ENCODE assay signal across 8 cellular contexts in genomic region chr19:44003461-44004134, GRCh38. TPM values are rescaled to one million over a fixed set of nuclear protein-coding genes. Genes with fewer than 3 reads are reported as not detected.
DNase-seq lines count a peak whose midpoint lies in the region; ATAC-seq and TF ChIP-seq lines count a peak whose summit lies in the region.

No MANE protein-coding gene starts in this region.

- ATAC-seq in GM18508 (IDR thresholded peaks at IDR 0.05; ENCODE audit: insufficient read depth, unreplicated experiment) (peak; percentile 18), HG02588 (IDR thresholded peaks at IDR 0.05; ENCODE audit: unreplicated experiment) (no peak)

- peaks cover 28% of the 10 kb centered on the region for H3K36me3 Mint-ChIP-seq in osteocyte (ENCODE audit: unreplicated experiment)

- peak overlapping the region; percentile 93 for H3K4me3 ChIP-seq in WI38 (ENCODE audit: low read depth, low read length)

- peak overlapping the region; percentile 97 for H3K27ac Mint-ChIP-seq in osteocyte (ENCODE audit: unreplicated experiment)

- peaks cover 18% of the 10 kb centered on the region for H3K4me1 Mint-ChIP-seq in osteocyte (ENCODE audit: unreplicated experiment)

- H3K27me3 Mint-ChIP-seq in osteocyte (ENCODE audit: unreplicated experiment), result no peaks in the 10 kb centered on the region

- peak overlapping the region; percentile 99 for H3K4me3 Mint-ChIP-seq in osteocyte (ENCODE audit: unreplicated experiment)

- TF ChIP-seq CTCF in WI38 (IDR thresholded peaks at IDR 0.05; ENCODE audit: low read depth, low read length) (no peak), osteocyte (IDR thresholded peaks at IDR 0.05) (no peak)

- peak; percentile 7 for DNase-seq in AG08396 (ENCODE audit: low spot score)
- DNase-seq in HT1080 (ENCODE audit: low read depth), result peak; percentile 18
- DNase-seq in foreskin melanocyte, result peak; percentile 5
- DNase-seq in osteocyte (ENCODE audit: extremely low spot score, unreplicated experiment), result no peak
- no peak for DNase-seq in NCI-H1930 (lab: John Stamatoyannopoulos, UW)

- H3K9me3 Mint-ChIP-seq in osteocyte (ENCODE audit: unreplicated experiment), result peaks cover 24% of the 10 kb centered on the region

RNA-seq across cellular contexts. Expression of gene ZNF230, which starts 0.8 kb away (rescaled TPM):
- total RNA-seq in HT1080 (2014; rRNA removed; shearing (Covaris generic)), result 2.6 and 5.3 TPM in 2 replicates
- 1.6 and 2.1 TPM in 2 replicates for polyA plus RNA-seq in HT1080 (2015; cell fraction: cytosol; rRNA removed)
- polyA plus RNA-seq in HT1080 (2015; cell fraction: nucleus; rRNA removed), result 7.3 and 7.7 TPM in 2 replicates
- total RNA-seq in osteocyte, result 4.1 and 5.3 TPM in 2 replicates

RNA-seq across cellular contexts. Expression of gene ZNF155, which starts 19.6 kb away (rescaled TPM):
- 4.4 and 5.3 TPM in 2 replicates for total RNA-seq in HT1080 (2014; rRNA removed; shearing (Covaris generic))
- polyA plus RNA-seq in HT1080 (2015; cell fraction: cytosol; rRNA removed), result 2.4 and 4.0 TPM in 2 replicates
- polyA plus RNA-seq in HT1080 (2015; cell fraction: nucleus; rRNA removed), result 22.1 and 23.9 TPM in 2 replicates
- total RNA-seq in osteocyte, result 8.1 and 8.9 TPM in 2 replicates

RNA-seq across cellular contexts. Expression of gene ZNF222, which starts 21.6 kb away (rescaled TPM):
- total RNA-seq in HT1080 (2014; rRNA removed; shearing (Covaris generic)), result 3.7 and 5.6 TPM in 2 replicates
- 3.5 and 4.1 TPM in 2 replicates for polyA plus RNA-seq in HT1080 (2015; cell fraction: cytosol; rRNA removed)
- polyA plus RNA-seq in HT1080 (2015; cell fraction: nucleus; rRNA removed), result 5.3 and 8.9 TPM in 2 replicates
- 6.1 and 6.5 TPM in 2 replicates for total RNA-seq in osteocyte

RNA-seq across cellular contexts. Expression of gene ZNF223, which starts 48.2 kb away (rescaled TPM):
- 4.2 and 6.1 TPM in 2 replicates for total RNA-seq in HT1080 (2014; rRNA removed; shearing (Covaris generic))
- 4.1 and 4.4 TPM in 2 replicates for polyA plus RNA-seq in HT1080 (2015; cell fraction: cytosol; rRNA removed)
- 12.2 and 13.1 TPM in 2 replicates for polyA plus RNA-seq in HT1080 (2015; cell fraction: nucleus; rRNA removed)
- 5.3 and 8.5 TPM in 2 replicates for total RNA-seq in osteocyte

RNA-seq across cellular contexts. Expression of gene ZNF221, which starts 52.6 kb away (rescaled TPM):
- 3.1 and 3.7 TPM in 2 replicates for total RNA-seq in HT1080 (2014; rRNA removed; shearing (Covaris generic))
- 1.4 and 2.4 TPM in 2 replicates for polyA plus RNA-seq in HT1080 (2015; cell fraction: cytosol; rRNA removed)
- 3.4 and 6.2 TPM in 2 replicates for polyA plus RNA-seq in HT1080 (2015; cell fraction: nucleus; rRNA removed)
- 9.2 and 11.4 TPM in 2 replicates for total RNA-seq in osteocyte

Comparison
In these comparisons a context has a peak if more than half of its experiments do, and no peak if none do; other contexts are left out.
1. DNase-seq: peak in AG08396 (single experiment), HT1080 (single experiment) and foreskin melanocyte (single experiment); none in osteocyte (single experiment) and NCI-H1930 (0 of 2).